16 cellular contexts compared by ENCODE assay signal in genomic region chr7:1845536-1846311, GRCh38.
DNase-seq lines count a peak whose midpoint lies in the region; ATAC-seq and TF ChIP-seq lines count a peak whose summit lies in the region.
"Had no signal": no experiment of that assay in that cellular context is flagged by ENCODE, and none has a peak within 500 bp of the region (broad histone marks: within the 10 kb centered on the region; RNA-seq: fewer than 3 reads in every experiment).

No MANE protein-coding gene starts in this region.

- no peaks in the 10 kb centered on the region for H3K27me3 ChIP-seq in GM06990 (replicated peaks; ENCODE audit: control insufficient read depth, insufficient read depth, low read length)
- no peaks in the 10 kb centered on the region for H3K27me3 ChIP-seq in osteoblast (ENCODE audit: insufficient read depth, low read length)
- H3K27me3 ChIP-seq: breast epithelium had no signal

- intact Hi-C loops in cardiac septum (cut with DNase I), result no loop called here

- no peaks in the 10 kb centered on the region for H4K20me1 ChIP-seq in osteoblast (ENCODE audit: insufficient read depth, low read length)

- DNase-seq in GM06990 (ENCODE audit: extremely low read depth, insufficient read length), result peak; percentile 5
- peak; percentile 35 for DNase-seq in MV-4-11 (lab: John Stamatoyannopoulos, UW)
- DNase-seq in cardiac septum (ENCODE audit: low spot score), result peak; percentile 74
- DNase-seq in osteoblast (ENCODE audit: insufficient read length, low spot score, missing footprints), result peak; percentile 71
- no peak for DNase-seq in HuH-7.5 (ENCODE audit: low spot score)
- DNase-seq in NAMALWA (ENCODE audit: low spot score), result no peak
- DNase-seq: activated naive CD8-positive, alpha-beta T cell treated with anti-CD3 and anti-CD28 coated beads for 36 hours; NCI-H1436 treated with DMSO at 0.1 percent for 48 hours; NCI-H748 treated with DMSO at 0.1 percent for 48 hours; stimulated activated CD4-positive, alpha-beta T cell treated with anti-CD3 and anti-CD28 coated beads, Interleukin-4, amount 100 ng/mL, for 4 hours had no signal

- TF ChIP-seq CTCF in GM06990 (IDR thresholded peaks at IDR 0.05; ENCODE audit: insufficient read depth, low read length, poor library complexity, severe bottlenecking), result no peak
- TF ChIP-seq CTCF in osteoblast (IDR thresholded peaks at IDR 0.05; ENCODE audit: extremely low read depth, low read depth, low read length), result no peak

- H3K36me3 ChIP-seq in GM06990 (ENCODE audit: control insufficient read depth, insufficient read depth, low read length) (peaks cover 1% of the 10 kb centered on the region), osteoblast (ENCODE audit: insufficient read depth, low read length) (no peaks in the 10 kb centered on the region)
- H3K36me3 ChIP-seq: breast epithelium had no signal

- H3K4me2 ChIP-seq in osteoblast (ENCODE audit: insufficient read depth, low read length), result no peak overlapping the region
- H3K4me2 ChIP-seq: smooth muscle cell had no signal

- H3K4me3 ChIP-seq in GM06990 (replicated peaks; ENCODE audit: low read depth, low read length) (no peak overlapping the region), osteoblast (ENCODE audit: insufficient read depth, low read length) (no peak overlapping the region)
- H3K4me3 ChIP-seq: breast epithelium, smooth muscle cell had no signal

- no peaks in the 10 kb centered on the region for H3K79me2 ChIP-seq in osteoblast (ENCODE audit: insufficient read depth, low read length)
- H3K79me2 ChIP-seq: parathyroid adenoma had no signal

- ATAC-seq in GM19397 (IDR thresholded peaks at IDR 0.05; ENCODE audit: unreplicated experiment), result no peak
- ATAC-seq: esophagus mucosa, Panc1 had no signal

- H3K9me3 ChIP-seq in osteoblast (ENCODE audit: low read depth, low read length), result no peaks in the 10 kb centered on the region
- H3K9me3 ChIP-seq: breast epithelium had no signal

- H3K4me1 ChIP-seq in osteoblast (ENCODE audit: insufficient read depth, low read length), result no peaks in the 10 kb centered on the region
- H3K4me1 ChIP-seq: breast epithelium, parathyroid adenoma had no signal

- H3K27ac ChIP-seq in osteoblast (ENCODE audit: low read depth, low read length), result no peak overlapping the region
- H3K27ac ChIP-seq: breast epithelium, parathyroid adenoma had no signal

- H2AFZ ChIP-seq in osteoblast (ENCODE audit: low read length), result no peak overlapping the region
- H2AFZ ChIP-seq: parathyroid adenoma had no signal

Comparison
In these comparisons a context has a peak if more than half of its experiments do, and no peak if none do; other contexts are left out.
1. DNase-seq: peak in GM06990 (single experiment), MV-4-11 (single experiment), cardiac septum (single experiment) and osteoblast (single experiment); none in HuH-7.5 (single experiment) and NAMALWA (single experiment).